ENCODE assay signal across 11 cellular contexts in genomic region chr5:54254482-54255198, GRCh38. TPM values are rescaled to one million over a fixed set of nuclear protein-coding genes. Genes with fewer than 3 reads are reported as not detected.
A peak's percentile ranks its signal among the peaks of the same experiment; 100 is the strongest.
DNase-seq lines count a peak whose midpoint lies in the region; ATAC-seq and TF ChIP-seq lines count a peak whose summit lies in the region.
"Had no signal": no experiment of that assay in that cellular context is flagged by ENCODE, and none has a peak within 500 bp of the region (broad histone marks: within the 10 kb centered on the region; RNA-seq: fewer than 3 reads in every experiment).

No MANE protein-coding gene starts in this region.

- no peaks in the 10 kb centered on the region for H3K27me3 ChIP-seq in heart right ventricle
- H3K27me3 ChIP-seq in psoas muscle (ENCODE audit: insufficient read depth in 3 of 3, low read length in 2 of 3), result no peaks in the 10 kb centered on the region
- no peaks in the 10 kb centered on the region for H3K27me3 ChIP-seq in testis

- H3K4me3 ChIP-seq in heart right ventricle, result peak overlapping the region in 9 of 10 donors; percentile 4 to 46 (median 25)
- peak overlapping the region; percentile 43 for H3K4me3 ChIP-seq in psoas muscle
- H3K4me3 ChIP-seq in testis, result no peak overlapping the region

- TF ChIP-seq CTCF in VCaP (conservative IDR thresholded peaks at IDR 0.05), result peak; percentile 82
- peak; percentile 15 to 70 (median 49) for TF ChIP-seq CTCF in heart right ventricle (IDR thresholded peaks at IDR 0.05)
- TF ChIP-seq CTCF in psoas muscle (IDR thresholded peaks at IDR 0.05), result peak; percentile 42
- TF ChIP-seq CTCF in testis (IDR thresholded peaks at IDR 0.05), result no peak

- no peak overlapping the region for H3K4me3 Mint-ChIP-seq in naive thymus-derived CD8-positive, alpha-beta T cell

- H3K27ac Mint-ChIP-seq in naive thymus-derived CD8-positive, alpha-beta T cell, result no peak overlapping the region

- ATAC-seq in heart right ventricle, result peak; percentile 66 to 90 (median 86)
- ATAC-seq in psoas muscle, result peak; percentile 57 to 89 (median 82)
- ATAC-seq in GM21381 (IDR thresholded peaks at IDR 0.05; ENCODE audit: unreplicated experiment), result no peak
- no peak for ATAC-seq in naive thymus-derived CD8-positive, alpha-beta T cell

- H3K36me3 ChIP-seq in heart right ventricle (no peaks in the 10 kb centered on the region), psoas muscle (ENCODE audit: insufficient read depth in 1 of 2, low read depth in 1 of 2) (no peaks in the 10 kb centered on the region), testis (ENCODE audit: low read depth, missing control alignments) (no peaks in the 10 kb centered on the region)

- DNase-seq in HEK293T (ENCODE audit: extremely low spot score), result no peak
- peak in 1 of 2 donors; percentile 30 for DNase-seq in heart right ventricle
- no peak for DNase-seq in psoas muscle
- no peak for DNase-seq in testis
- DNase-seq in cerebellar nuclear complex (lab: John Stamatoyannopoulos, UW), result no peak
- DNase-seq in naive thymus-derived CD8-positive, alpha-beta T cell, result no peak
- DNase-seq: GF-D8, NCI-H1436 treated with DMSO at 0.1 percent for 48 hours, T-helper 1 cell had no signal

- WGBS in heart right ventricle, 2 donors, result 17 to 22% methylated on average over 6 of the region's 6 CpGs
- WGBS in psoas muscle, 3 donors, result 10 to 13% (median 12%) methylated on average over 6 of the region's 6 CpGs
- WGBS in testis, 2 donors, result 51 to 60% methylated on average over 6 of the region's 6 CpGs

- no peaks in the 10 kb centered on the region for H3K9me3 ChIP-seq in heart right ventricle
- no peaks in the 10 kb centered on the region for H3K9me3 ChIP-seq in psoas muscle
- H3K9me3 ChIP-seq in testis, result no peaks in the 10 kb centered on the region

- intact Hi-C loops in heart right ventricle (cut with DNase I) (loop anchor here (1.0 to 10.0 kb wide), 12 partner anchors 53 to 240 kb away; partner anchors contain the start of gene ARL15 (in 7 of the 10)), psoas muscle (cut with DNase I) (loop anchor here (5.0 to 10.0 kb wide), 4 partner anchors 163 to 630 kb away; no protein-coding TSS in a partner anchor), testis (cut with DNase I; ENCODE audit: low total_unique reads) (loop anchor here (5.0 kb wide), 1 partner anchor 163 kb away; no protein-coding TSS in a partner anchor)

- POLR2A ChIA-PET in HEK293T (lab: Yijun Ruan, JAX), result interaction anchor here (1.2 to 1.5 kb wide), 2 partner anchors 54 to 56 kb away, joined by 3 read pairs; partner anchors contain the start of gene ARL15
- POLR2A ChIA-PET in naive thymus-derived CD8-positive, alpha-beta T cell (lab: Charles Lee), result no interaction called here

- no peak for TF ChIP-seq POLR2A in testis (IDR thresholded peaks at IDR 0.05)

- H3K9me3 Mint-ChIP-seq in naive thymus-derived CD8-positive, alpha-beta T cell, result no peaks in the 10 kb centered on the region

- no peaks in the 10 kb centered on the region for H3K27me3 Mint-ChIP-seq in naive thymus-derived CD8-positive, alpha-beta T cell

- H3K36me3 Mint-ChIP-seq in naive thymus-derived CD8-positive, alpha-beta T cell, result peaks cover 0 to 3% (median 0%) of the 10 kb centered on the region in 3 donors

- H3K27ac ChIP-seq in VCaP, result peak overlapping the region; percentile 58
- H3K27ac ChIP-seq in heart right ventricle, result peak overlapping the region; percentile 20 to 75 (median 65)
- no peak overlapping the region for H3K27ac ChIP-seq in psoas muscle
- no peak overlapping the region for H3K27ac ChIP-seq in testis

- H3K4me1 ChIP-seq in heart right ventricle, result peaks cover 0 to 82% (median 37%) of the 10 kb centered on the region in 9 donors
- peaks cover 13% of the 10 kb centered on the region for H3K4me1 ChIP-seq in psoas muscle
- peaks cover 5% of the 10 kb centered on the region for H3K4me1 ChIP-seq in testis

- CTCF ChIA-PET in HEK293T (lab: Yijun Ruan, JAX), result interaction anchor here (0.6 to 1.5 kb wide), 4 partner anchors 57 to 832 kb away, joined by 3 to 5 read pairs (median 4); partner anchors contain the start of gene SNX18

- H3K4me1 Mint-ChIP-seq in naive thymus-derived CD8-positive, alpha-beta T cell, result peaks cover 17 to 42% (median 37%) of the 10 kb centered on the region in 4 donors

TF ChIP-seq in HEK293T, 16 proteins besides CTCF, POLR2A, EP300 and RAD21:
- TF ChIP-seq TARDBP (IDR thresholded peaks at IDR 0.05) (no peak), PKNOX1 (IDR thresholded peaks at IDR 0.05) (peak; percentile 34)

RNA-seq across cellular contexts. Expression of gene ARL15, which starts 55.7 kb away (rescaled TPM):
- total RNA-seq in heart right ventricle (10 to 100 TPM; 22.6 to 31.8 (median 28.7) TPM), psoas muscle (1 to 10 TPM; 4.4 to 8.9 (median 5.9) TPM), testis (10 to 100 TPM; 75.2 to 88.6 TPM)
- polyA plus RNA-seq in heart right ventricle (10 to 100 TPM in 1 of 2 donors, 1 to 10 TPM in 1; 7.8 to 12.0 TPM), psoas muscle (1 to 10 TPM; 2.5 to 4.6 (median 2.8) TPM), testis (ENCODE audit: insufficient read depth, low read depth, low replicate concordance) (36.6 TPM)
- 10 to 100 TPM in 1 of 2 experiments, 1 to 10 TPM in 1; 9.9 to 12.8 TPM for total RNA-seq in naive thymus-derived CD8-positive, alpha-beta T cell
- polyA plus RNA-seq in naive thymus-derived CD8-positive, alpha-beta T cell, result 10 to 100 TPM; 10.4 to 15.2 (median 12.4) TPM

Comparison
In these comparisons a context has a peak if more than half of its experiments do, and no peak if none do; other contexts are left out.
1. H3K27ac ChIP-seq: peak in VCaP (single experiment) and heart right ventricle (10 of 10); none in psoas muscle (single experiment) and testis (0 of 2).
2. CTCF ChIP-seq: peak in VCaP (single experiment), heart right ventricle (9 of 9) and psoas muscle (single experiment); none in testis (0 of 3).
3. ATAC-seq: peak in heart right ventricle (8 of 8) and psoas muscle (4 of 4); none in GM21381 (single experiment) and naive thymus-derived CD8-positive, alpha-beta T cell (0 of 2).
4. H3K4me3 ChIP-seq: peak in heart right ventricle (9 of 10) and psoas muscle (single experiment); none in testis (0 of 2).